Comparison of ENCODE assay signal across 34 cellular contexts in genomic region chr1:215677112-215677511, GRCh38.
"Had no signal": no experiment of that assay in that cellular context is flagged by ENCODE, and none has a peak within 500 bp of the region (broad histone marks: within the 10 kb centered on the region; RNA-seq: fewer than 3 reads in every experiment).

No MANE protein-coding gene starts in this region.

- H3K36me3 ChIP-seq: ascending aorta, cardiac muscle cell, heart left ventricle, lower lobe of right lung, neural progenitor cell, right atrium auricular region, spleen, upper lobe of left lung, vagina, WERI-Rb-1 had no signal

- H3K4me1 ChIP-seq: ascending aorta, heart left ventricle, lower lobe of right lung, neural progenitor cell, parathyroid adenoma, right atrium auricular region, spleen, upper lobe of left lung, vagina had no signal

- H3K4me2 ChIP-seq: neural progenitor cell had no signal

- H3K9me3 ChIP-seq: ascending aorta, heart left ventricle, lower lobe of right lung, right atrium auricular region, spleen, upper lobe of left lung, vagina had no signal

- H3K27me3 ChIP-seq: ascending aorta, cardiac muscle cell, heart left ventricle, neural progenitor cell, right atrium auricular region, upper lobe of left lung, vagina had no signal

- ATAC-seq: heart left ventricle; left colon; lower lobe of right lung; natural killer cell; stimulated activated naive CD8-positive, alpha-beta T cell treated with anti-CD3 and anti-CD28 coated beads, Interleukin-15, Interleukin-2, amounts not matched to agents 100 U/mL and 50 U/mL, for 24 hours had no signal

- H3K79me2 ChIP-seq: parathyroid adenoma had no signal

- H3K27ac ChIP-seq: ascending aorta, cardiac muscle cell, coronary artery, dorsolateral prefrontal cortex, heart left ventricle, lower lobe of right lung, neural progenitor cell, parathyroid adenoma, right atrium auricular region, spleen, upper lobe of left lung, vagina, WERI-Rb-1 had no signal

- DNase-seq: activated CD4-positive, alpha-beta memory T cell treated with anti-CD3 and anti-CD28 coated beads, Interleukin-2, amount 10 ng/mL, durations not matched to agents 7 days and 5 days; activated CD4-positive, alpha-beta T cell treated with anti-CD3 and anti-CD28 coated beads for 1 hour; activated CD4-positive, alpha-beta T cell treated with anti-CD3 and anti-CD28 coated beads, Interleukin-2, amount 10 ng/mL, durations not matched to agents 7 days and 5 days; activated CD8-positive, alpha-beta memory T cell treated with anti-CD3 and anti-CD28 coated beads, Interleukin-2, amount 50 U/mL, for 48 hours; activated gamma-delta T cell; activated naive CD4-positive, alpha-beta T cell treated with anti-CD3 and anti-CD28 coated beads, Interleukin-2, amount 10 ng/mL, durations not matched to agents 7 days and 5 days; activated naive CD8-positive, alpha-beta T cell treated with anti-CD3 and anti-CD28 coated beads, Interleukin-2, amount 10 ng/mL, durations not matched to agents 7 days and 5 days; activated T-cell treated with anti-CD3 and anti-CD28 coated beads, Interleukin-2, amount 50 U/mL, for 24 hours; cerebellar nuclear complex; dorsolateral prefrontal cortex; effector memory CD4-positive, alpha-beta T cell; heart left ventricle; hypothalamus; immature natural killer cell; kidney; left colon; lower lobe of right lung; mesenchymal stem cell; natural killer cell; occipital lobe; spleen; stimulated activated CD4-positive, alpha-beta T cell treated with anti-CD3 and anti-CD28 coated beads, Interleukin-4, amount 100 ng/mL, for 1 hour; stimulated activated naive CD8-positive, alpha-beta T cell treated with anti-CD3 and anti-CD28 coated beads, Interleukin-15, Interleukin-2, amounts not matched to agents 100 U/mL and 50 U/mL, for 24 hours; T-helper 9 cell; upper lobe of left lung; WERI-Rb-1 had no signal

- FAIRE-seq: kidney, TTC549 had no signal

- H2AFZ ChIP-seq: neural progenitor cell, parathyroid adenoma had no signal

- H3K4me3 ChIP-seq: ascending aorta, cardiac muscle cell, coronary artery, dorsolateral prefrontal cortex, heart left ventricle, lower lobe of right lung, neural progenitor cell, right atrium auricular region, spleen, upper lobe of left lung, vagina had no signal

- H3K9ac ChIP-seq: neural progenitor cell, parathyroid adenoma had no signal
